In the genomic region with DNA sequence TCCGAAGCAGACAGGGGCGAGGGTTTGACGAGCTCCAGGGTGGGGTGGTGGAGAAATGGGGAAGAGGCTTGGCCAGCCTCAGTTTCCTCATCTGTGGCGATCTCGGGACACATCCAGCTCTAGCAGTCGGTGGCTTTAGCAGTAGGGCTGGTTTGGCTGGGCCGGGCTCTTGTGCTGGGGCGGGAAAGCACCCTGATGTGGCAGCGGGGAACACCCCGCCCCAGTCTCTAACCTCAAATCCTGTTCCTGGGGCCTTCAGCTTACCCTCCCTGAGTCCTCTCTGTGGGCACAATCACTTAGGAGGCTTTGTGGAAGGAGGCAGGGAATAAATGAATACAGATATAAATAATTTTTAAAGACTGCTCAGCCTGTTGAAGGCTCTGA, we compare ENCODE assay signal across 8 cellular contexts. TPM values are rescaled to one million over a fixed set of nuclear protein-coding genes. Genes with fewer than 3 reads are reported as not detected.
DNase-seq lines count a peak whose midpoint lies in the region; ATAC-seq and TF ChIP-seq lines count a peak whose summit lies in the region.

No MANE protein-coding gene starts in this region.

- H4K20me1 ChIP-seq in PC-3 (ENCODE audit: low read length): no peaks in the 10 kb centered on the region

- POLR2A ChIA-PET in PC-3 (lab: Charles Lee; ENCODE audit: unreplicated experiment): interaction anchor here (0.5 kb wide), 1 partner anchor 15 kb away, joined by 3 read pairs; no protein-coding TSS in a partner anchor

- H3K4me1 ChIP-seq in PC-3 (ENCODE audit: insufficient read depth, low read length) (peaks cover 9% of the 10 kb centered on the region), cardiac muscle cell (ENCODE audit: low read depth) (peaks cover 14% of the 10 kb centered on the region), gastrocnemius medialis (peaks cover 7 to 20% of the 10 kb centered on the region in 2 donors)

- no peaks in the 10 kb centered on the region for H3K9me3 ChIP-seq in PC-3 (ENCODE audit: low read length)
- H3K9me3 ChIP-seq in cardiac muscle cell (ENCODE audit: low read depth): no peaks in the 10 kb centered on the region
- H3K9me3 ChIP-seq in gastrocnemius medialis: no peaks in the 10 kb centered on the region

- H3K9ac ChIP-seq in PC-3 (ENCODE audit: low read length): peak overlapping the region; percentile 81

- BruUV-seq in PC-3 (replicated peaks; lab: Mats Ljungman, UMichigan): TSS peak; percentile 45

- peak overlapping the region; percentile 39; the same call in 1 of the 2 replicates for H3K27ac ChIP-seq in PC-3 (ENCODE audit: low read length)
- H3K27ac ChIP-seq in cardiac muscle cell: no peak overlapping the region
- H3K27ac ChIP-seq in gastrocnemius medialis: peak overlapping the region; percentile 70 to 92 (median 88)

- H3K4me3 ChIP-seq in HFF-Myc (replicated peaks; ENCODE audit: low read depth, low read length): peak overlapping the region; percentile 78
- H3K4me3 ChIP-seq in PC-3 (ENCODE audit: low read length): peak overlapping the region; percentile 99
- H3K4me3 ChIP-seq in cardiac muscle cell: peak overlapping the region; percentile 86
- H3K4me3 ChIP-seq in gastrocnemius medialis: peak overlapping the region; percentile 73 to 99 (median 84)

- peaks cover 59% of the 10 kb centered on the region for H3K79me2 ChIP-seq in PC-3 (ENCODE audit: low read length)

- no peaks in the 10 kb centered on the region for H3K27me3 ChIP-seq in PC-3 (ENCODE audit: low read length)
- peaks cover 4% of the 10 kb centered on the region for H3K27me3 ChIP-seq in cardiac muscle cell
- no peaks in the 10 kb centered on the region for H3K27me3 ChIP-seq in gastrocnemius medialis

- in situ Hi-C loops in gastrocnemius medialis (cut with MboI; ENCODE audit: low sequenced_read_pairs in 4 of 4): no loop called here

- CTCF ChIA-PET in PC-3 (lab: Charles Lee): no interaction called here

- peak; percentile 14 for ATAC-seq in PC-3
- ATAC-seq in gastrocnemius medialis: peak in 1 of 2 donors; percentile 3

- H3K36me3 ChIP-seq in PC-3 (ENCODE audit: low read depth, low read length) (no peaks in the 10 kb centered on the region), cardiac muscle cell (no peaks in the 10 kb centered on the region), gastrocnemius medialis (no peaks in the 10 kb centered on the region)

- DNase-seq in HFF-Myc (ENCODE audit: extremely low read depth, low read depth) (no peak), PC-3 (peak; percentile 35), activated gamma-delta T cell (lab: John Stamatoyannopoulos, UW) (peak; percentile 45), cardiac muscle cell (ENCODE audit: low read depth in 1 of 2, low spot score in 1 of 2) (peak in 1 of 2 donors; percentile 12), gastrocnemius medialis (peak in 1 of 2 donors; percentile 38), SHP77 (lab: John Stamatoyannopoulos, UW) (no peak), 8988T (no peak)

- no peaks in the 10 kb centered on the region for H3F3A ChIP-seq in PC-3 (ENCODE audit: low read length, unreplicated experiment)

- H3K9me2 ChIP-seq in PC-3 (replicated peaks; ENCODE audit: low read length): no peaks in the 10 kb centered on the region

- intact Hi-C loops in PC-3 (cut with micrococcal nuclease): loop anchor here (1.0 to 2.0 kb wide), 2 partner anchors 19 to 43 kb away; no protein-coding TSS in a partner anchor
- intact Hi-C loops in gastrocnemius medialis (cut with DNase I; ENCODE audit: low total_unique reads): no loop called here

- TF ChIP-seq CTCF in HFF-Myc (IDR thresholded peaks at IDR 0.05; ENCODE audit: low read depth, low read length, missing control alignments): no peak
- no peak for TF ChIP-seq CTCF in PC-3 (conservative IDR thresholded peaks at IDR 0.05; ENCODE audit: low read depth, low read length)
- no peak for TF ChIP-seq CTCF in cardiac muscle cell (IDR thresholded peaks at IDR 0.05; ENCODE audit: low read depth, low read length)
- no peak for TF ChIP-seq CTCF in gastrocnemius medialis (IDR thresholded peaks at IDR 0.05 in 4 of 5, conservative IDR thresholded peaks at IDR 0.05 in 1 of 5)

- peak overlapping the region; percentile 83 for H2AFZ ChIP-seq in PC-3 (ENCODE audit: low read length)

- TF ChIP-seq POLR2A in GM10847 (IDR thresholded peaks at IDR 0.05; ENCODE audit: extremely low read depth, insufficient read length) (peak; percentile 14), gastrocnemius medialis (IDR thresholded peaks at IDR 0.05) (no peak)

- peak overlapping the region; percentile 100 for H3K4me2 ChIP-seq in PC-3 (ENCODE audit: low read length)

RNA-seq across cellular contexts. Expression of gene TTC7A, which starts 1.1 kb away (rescaled TPM):
- 21.8 and 24.2 TPM in 2 replicates for total RNA-seq in PC-3 (2014; rRNA removed)
- total RNA-seq in cardiac muscle cell: 8.2 and 12.2 TPM in 2 replicates
- 5.5 and 7.5 TPM in 2 replicates for polyA plus RNA-seq in cardiac muscle cell
- 1 to 10 TPM; 3.7 to 7.3 (median 6.0) TPM for total RNA-seq in gastrocnemius medialis

RNA-seq across cellular contexts. Expression of gene MCFD2, which starts 26.5 kb away (rescaled TPM):
- total RNA-seq in PC-3 (2014; rRNA removed) (91.9 and 112 TPM in 2 replicates), cardiac muscle cell (59.1 and 123 TPM in 2 replicates), gastrocnemius medialis (100 to 1,000 TPM in 3 of 4 donors, 10 to 100 TPM in 1; 87.9 to 182 (median 106) TPM)
- polyA plus RNA-seq in cardiac muscle cell: 64.2 and 69.7 TPM in 2 replicates

Comparison
In these comparisons a context has a peak if more than half of its experiments do, and no peak if none do; other contexts are left out.
1. DNase-seq: peak in PC-3 (single experiment) and activated gamma-delta T cell (single experiment); none in HFF-Myc (single experiment), SHP77 (0 of 2) and 8988T (single experiment).
2. Peak in every context shown above with its lines, with median percentiles within 50 percentile points of each other: H3K4me3 ChIP-seq.